9 cellular contexts compared by ENCODE assay signal in the genomic region with DNA sequence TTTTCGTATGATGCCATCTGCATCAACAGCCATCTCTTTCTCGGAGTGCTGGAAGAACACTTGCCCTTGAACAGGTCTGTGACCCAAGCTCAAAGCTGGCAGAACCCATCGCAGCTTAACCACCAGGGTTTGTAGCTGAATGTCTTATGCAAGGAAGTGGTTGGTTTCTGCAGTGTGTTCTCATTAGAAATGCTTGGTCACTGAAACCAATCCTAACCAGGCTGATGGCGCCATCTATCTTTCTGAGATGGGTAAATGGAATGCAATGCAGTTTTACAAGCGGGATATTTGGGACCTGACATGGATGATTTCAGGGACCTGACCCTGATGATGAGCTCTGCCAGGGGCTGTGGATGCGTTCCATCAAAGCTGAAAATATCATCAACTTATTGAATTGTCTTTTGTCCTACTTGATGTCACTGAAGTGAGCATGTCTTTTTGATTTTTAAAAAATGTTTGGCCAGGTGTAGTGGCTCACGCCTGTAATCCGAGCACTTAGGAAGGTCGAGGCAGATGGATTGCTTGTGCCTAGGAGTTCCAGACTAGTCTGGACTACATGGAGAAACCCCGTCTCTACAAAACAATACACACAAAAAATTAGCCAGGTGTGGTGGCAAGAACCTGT. TPM values are rescaled to one million over a fixed set of nuclear protein-coding genes. Genes with fewer than 3 reads are reported as not detected.
DNase-seq lines count a peak whose midpoint lies in the region; ATAC-seq and TF ChIP-seq lines count a peak whose summit lies in the region.
"Had no signal": no experiment of that assay in that cellular context is flagged by ENCODE, and none has a peak within 500 bp of the region (broad histone marks: within the 10 kb centered on the region; RNA-seq: fewer than 3 reads in every experiment).

No MANE protein-coding gene starts in this region.

- CTCF ChIA-PET in RWPE1 (lab: Yijun Ruan, JAX): interaction anchor here (0.6 to 1.7 kb wide), 9 partner anchors 97 to 998 kb away, joined by 3 to 15 read pairs (median 3); no protein-coding TSS in a partner anchor

- no peak overlapping the region for H3K4me3 ChIP-seq in effector memory CD4-positive, alpha-beta T cell (ENCODE audit: insufficient read depth, low read depth, low read length, poor library complexity, severe bottlenecking)

- TF ChIP-seq POLR2A in erythroblast (IDR thresholded peaks at IDR 0.05; ENCODE audit: low read length): no peak

- no peaks in the 10 kb centered on the region for H3K9me3 ChIP-seq in effector memory CD4-positive, alpha-beta T cell (ENCODE audit: control insufficient read depth, low read length)

- H3K27me3 Mint-ChIP-seq in nephron progenitor cell (ENCODE audit: low read depth, poor library complexity): peaks cover 28% of the 10 kb centered on the region

- H3K4me1 ChIP-seq in effector memory CD4-positive, alpha-beta T cell (ENCODE audit: control insufficient read depth, insufficient read depth, low read length, poor library complexity, severe bottlenecking): no peaks in the 10 kb centered on the region

- H3K36me3 Mint-ChIP-seq in nephron progenitor cell (ENCODE audit: low read depth): no peaks in the 10 kb centered on the region
- H3K36me3 Mint-ChIP-seq: naive B cell had no signal

- H3K4me1 Mint-ChIP-seq in nephron progenitor cell: peaks cover 6% of the 10 kb centered on the region

- H3K27ac Mint-ChIP-seq in nephron progenitor cell: no peak overlapping the region

- DNase-seq in COLO668 (lab: John Stamatoyannopoulos, UW; ENCODE audit: unreplicated experiment) (peak; percentile 11), HPDE6-E6E7 (ENCODE audit: extremely low spot score) (peak; percentile 58), RWPE1 (ENCODE audit: low spot score) (peak; percentile 31), erythroblast (lab: John Stamatoyannopoulos, UW) (peak; percentile 19 to 38), nephron progenitor cell (no peak), omental fat pad (ENCODE audit: low spot score) (no peak)
- DNase-seq in effector memory CD4-positive, alpha-beta T cell: no peak
- DNase-seq: naive B cell had no signal

- no peaks in the 10 kb centered on the region for H3K36me3 ChIP-seq in effector memory CD4-positive, alpha-beta T cell (ENCODE audit: control insufficient read depth, insufficient read depth, low read length)

- POLR2A ChIA-PET in RWPE1 (lab: Yijun Ruan, JAX; ENCODE audit: low non-redundant PET): no interaction called here

- no peak overlapping the region for H3K27ac ChIP-seq in RWPE1
- H3K27ac ChIP-seq in effector memory CD4-positive, alpha-beta T cell (ENCODE audit: insufficient read depth, low read length, poor library complexity, severe bottlenecking): no peak overlapping the region

- H3K27me3 ChIP-seq in effector memory CD4-positive, alpha-beta T cell (replicated peaks; ENCODE audit: control insufficient read depth, insufficient read depth, low read length, poor library complexity, severe bottlenecking): no peaks in the 10 kb centered on the region

- peaks cover under 1% of the 10 kb centered on the region for H3K9me3 Mint-ChIP-seq in nephron progenitor cell
- H3K9me3 Mint-ChIP-seq: naive B cell had no signal

- TF ChIP-seq CTCF in RWPE1 (conservative IDR thresholded peaks at IDR 0.05; ENCODE audit: low read depth) (peak; percentile 71), nephron progenitor cell (IDR thresholded peaks at IDR 0.05) (peak; percentile 53), omental fat pad (IDR thresholded peaks at IDR 0.05) (no peak)

- ATAC-seq in GM18519 (IDR thresholded peaks at IDR 0.05; ENCODE audit: low FRiP score, unreplicated experiment) (peak; percentile 57), omental fat pad (ENCODE audit: low FRiP score) (no peak)

- no peak overlapping the region for H3K4me3 Mint-ChIP-seq in nephron progenitor cell

RNA-seq across cellular contexts. Expression of gene DMRT3, which starts 28.7 kb away (rescaled TPM):
- under 1 TPM in 1 of 4 donors, not detected in 3; 0.47 TPM for total RNA-seq in omental fat pad

RNA-seq across cellular contexts. Expression of gene DMRT2, which starts 45.0 kb away (rescaled TPM):
- total RNA-seq in omental fat pad: 1 to 10 TPM; 1.1 to 4.9 (median 2.4) TPM

Comparison
In these comparisons a context has a peak if more than half of its experiments do, and no peak if none do; other contexts are left out.
1. DNase-seq: peak in COLO668 (single experiment), HPDE6-E6E7 (single experiment), RWPE1 (single experiment) and erythroblast (2 of 2); none in nephron progenitor cell (single experiment), omental fat pad (single experiment) and effector memory CD4-positive, alpha-beta T cell (0 of 3).
2. CTCF ChIP-seq: peak in RWPE1 (single experiment) and nephron progenitor cell (single experiment); none in omental fat pad (0 of 3).